15 cellular contexts compared by ENCODE assay signal in genomic region chr9:128916745-128917144, GRCh38. TPM values are rescaled to one million over a fixed set of nuclear protein-coding genes. Genes with fewer than 3 reads are reported as not detected.
DNase-seq lines count a peak whose midpoint lies in the region; ATAC-seq, FAIRE-seq and TF ChIP-seq lines count a peak whose summit lies in the region.
"Had no signal": no experiment of that assay in that cellular context is flagged by ENCODE, and none has a peak within 500 bp of the region (broad histone marks: within the 10 kb centered on the region; RNA-seq: fewer than 3 reads in every experiment).

No MANE protein-coding gene starts in this region.

- TF ChIP-seq POLR2A in esophagus muscularis mucosa (IDR thresholded peaks at IDR 0.05; ENCODE audit: low read depth), result no peak
- no peak for TF ChIP-seq POLR2A in upper lobe of left lung (IDR thresholded peaks at IDR 0.05)

- peaks cover 35% of the 10 kb centered on the region for H3K36me3 Mint-ChIP-seq in activated CD4-positive, alpha-beta T cell treated with anti-CD3 and anti-CD28 coated beads, Interleukin-2, amount 10 ng/mL, durations not matched to agents 24 days and 14 days (ENCODE audit: low read depth)
- H3K36me3 Mint-ChIP-seq in activated CD4-positive, alpha-beta T cell treated with anti-CD3 and anti-CD28 coated beads, Interleukin-2, amount 10 ng/mL, durations not matched to agents 7 days and 5 days (ENCODE audit: low read depth), result peaks cover 30% of the 10 kb centered on the region
- H3K36me3 Mint-ChIP-seq in CD4-positive, alpha-beta memory T cell, result peaks cover 27 to 37% of the 10 kb centered on the region in 2 donors

- peaks cover 84 to 91% (median 91%) of the 10 kb centered on the region in 4 donors for H3K4me1 ChIP-seq in esophagus muscularis mucosa
- peaks cover 27 to 44% (median 33%) of the 10 kb centered on the region in 3 donors for H3K4me1 ChIP-seq in pancreas
- H3K4me1 ChIP-seq in upper lobe of left lung, result peaks cover 81 to 93% (median 91%) of the 10 kb centered on the region in 4 donors
- peaks cover 32% of the 10 kb centered on the region for H3K4me1 ChIP-seq in CD4-positive, alpha-beta memory T cell (ENCODE audit: insufficient read depth, low read length)

- WGBS in esophagus muscularis mucosa, result 82% methylated on average over 11 of the region's 11 CpGs
- WGBS in pancreas, 2 donors, result 57 to 72% methylated on average over 11 of the region's 11 CpGs
- 80 to 81% methylated on average over 11 of the region's 11 CpGs for WGBS in upper lobe of left lung, 2 donors

- peak overlapping the region; percentile 43 for H3K27ac Mint-ChIP-seq in activated CD4-positive, alpha-beta T cell treated with anti-CD3 and anti-CD28 coated beads, Interleukin-2, amount 10 ng/mL, durations not matched to agents 24 days and 14 days
- no peak overlapping the region for H3K27ac Mint-ChIP-seq in activated CD4-positive, alpha-beta T cell treated with anti-CD3 and anti-CD28 coated beads, Interleukin-2, amount 10 ng/mL, durations not matched to agents 7 days and 5 days
- no peak overlapping the region for H3K27ac Mint-ChIP-seq in CD4-positive, alpha-beta memory T cell
- H3K27ac Mint-ChIP-seq: naive thymus-derived CD8-positive, alpha-beta T cell had no signal

- peak overlapping the region in 1 of 4 donors; percentile 3 for H3K4me3 ChIP-seq in esophagus muscularis mucosa
- peak overlapping the region in 3 of 4 donors; percentile 17 to 46 (median 30) for H3K4me3 ChIP-seq in pancreas
- H3K4me3 ChIP-seq in upper lobe of left lung, result peak overlapping the region in 2 of 4 donors; percentile 15 to 19
- no peak overlapping the region for H3K4me3 ChIP-seq in CD4-positive, alpha-beta memory T cell (ENCODE audit: low read length in 2 of 2)
- H3K4me3 ChIP-seq: SJSA1 had no signal

- POLR2A ChIA-PET in activated CD4-positive, alpha-beta T cell treated with anti-CD3 and anti-CD28 coated beads, Interleukin-2, amount 10 ng/mL, durations not matched to agents 7 days and 5 days (lab: Charles Lee), result no interaction called here
- POLR2A ChIA-PET in CD4-positive, alpha-beta memory T cell (lab: Charles Lee; ENCODE audit: partially characterized antibody), result interaction anchor here (1.3 kb wide), 1 partner anchor 17 kb away, joined by 4 read pairs; no protein-coding TSS in a partner anchor

- H3K36me3 ChIP-seq in esophagus muscularis mucosa, result peaks cover 0 to 49% (median 30%) of the 10 kb centered on the region in 4 donors
- no peaks in the 10 kb centered on the region for H3K36me3 ChIP-seq in pancreas
- H3K36me3 ChIP-seq in upper lobe of left lung, result peaks cover 0 to 43% (median 12%) of the 10 kb centered on the region in 4 donors
- H3K36me3 ChIP-seq in CD4-positive, alpha-beta memory T cell (ENCODE audit: insufficient read depth, low read length), result peaks cover 28% of the 10 kb centered on the region

- intact Hi-C loops in activated CD4-positive, alpha-beta T cell treated with anti-CD3 and anti-CD28 coated beads, Interleukin-2, amount 10 ng/mL, durations not matched to agents 24 days and 14 days (cut with micrococcal nuclease), result no loop called here
- intact Hi-C loops in esophagus muscularis mucosa (cut with DNase I), result no loop called here
- intact Hi-C loops in pancreas (cut with DNase I), result no loop called here
- intact Hi-C loops in CD4-positive, alpha-beta memory T cell (cut with micrococcal nuclease), result no loop called here

- peaks cover 27% of the 10 kb centered on the region for H3K4me1 Mint-ChIP-seq in activated CD4-positive, alpha-beta T cell treated with anti-CD3 and anti-CD28 coated beads, Interleukin-2, amount 10 ng/mL, durations not matched to agents 24 days and 14 days
- peaks cover 25% of the 10 kb centered on the region for H3K4me1 Mint-ChIP-seq in activated CD4-positive, alpha-beta T cell treated with anti-CD3 and anti-CD28 coated beads, Interleukin-2, amount 10 ng/mL, durations not matched to agents 7 days and 5 days
- peaks cover 13 to 27% (median 20%) of the 10 kb centered on the region in 4 donors for H3K4me1 Mint-ChIP-seq in CD4-positive, alpha-beta memory T cell

- H3K27ac ChIP-seq in esophagus muscularis mucosa (replicated peaks in 1 of 4), result peak overlapping the region; percentile 76 to 83 (median 80)
- peak overlapping the region; percentile 73 to 92 (median 85) for H3K27ac ChIP-seq in pancreas
- peak overlapping the region; percentile 71 to 90 (median 86) for H3K27ac ChIP-seq in upper lobe of left lung
- no peak overlapping the region for H3K27ac ChIP-seq in CD4-positive, alpha-beta memory T cell (ENCODE audit: low read depth, low read length)
- H3K27ac ChIP-seq: SJSA1 had no signal

- CTCF ChIA-PET in activated CD4-positive, alpha-beta T cell treated with anti-CD3 and anti-CD28 coated beads, Interleukin-2, amount 10 ng/mL, durations not matched to agents 7 days and 5 days (lab: Charles Lee), result interaction anchor here (1.0 to 1.4 kb wide), 2 partner anchors 12 to 18 kb away, joined by 4 to 5 read pairs; no protein-coding TSS in a partner anchor
- CTCF ChIA-PET in CD4-positive, alpha-beta memory T cell (lab: Charles Lee; ENCODE audit: partially characterized antibody), result interaction anchor here (0.7 to 4.4 kb wide), 2 partner anchors 12 to 264 kb away, joined by 3 to 20 read pairs; no protein-coding TSS in a partner anchor

- H3K27me3 Mint-ChIP-seq in activated CD4-positive, alpha-beta T cell treated with anti-CD3 and anti-CD28 coated beads, Interleukin-2, amount 10 ng/mL, durations not matched to agents 24 days and 14 days, result no peaks in the 10 kb centered on the region
- H3K27me3 Mint-ChIP-seq in activated CD4-positive, alpha-beta T cell treated with anti-CD3 and anti-CD28 coated beads, Interleukin-2, amount 10 ng/mL, durations not matched to agents 7 days and 5 days, result no peaks in the 10 kb centered on the region
- no peaks in the 10 kb centered on the region for H3K27me3 Mint-ChIP-seq in CD4-positive, alpha-beta memory T cell
- H3K27me3 Mint-ChIP-seq: naive thymus-derived CD8-positive, alpha-beta T cell had no signal

- H3K27me3 ChIP-seq in esophagus muscularis mucosa (no peaks in the 10 kb centered on the region), pancreas (no peaks in the 10 kb centered on the region), upper lobe of left lung (no peaks in the 10 kb centered on the region)
- no peaks in the 10 kb centered on the region for H3K27me3 ChIP-seq in CD4-positive, alpha-beta memory T cell (ENCODE audit: insufficient read depth, low read length)
- H3K27me3 ChIP-seq: SJSA1 had no signal

- peak; percentile 2 to 11 (median 4) for ATAC-seq in pancreas
- ATAC-seq in upper lobe of left lung (ENCODE audit: low FRiP score in 2 of 2), result no peak
- ATAC-seq: activated T-cell treated with anti-CD3 and anti-CD28 coated beads, Interleukin-2, amount 50 U/mL, for 4 hours; naive thymus-derived CD8-positive, alpha-beta T cell had no signal

- FAIRE-seq in pancreas (lab: Jason Lieb, UNC), result no peak
- FAIRE-seq: GM12891 had no signal

- H3K9me3 Mint-ChIP-seq in activated CD4-positive, alpha-beta T cell treated with anti-CD3 and anti-CD28 coated beads, Interleukin-2, amount 10 ng/mL, durations not matched to agents 24 days and 14 days, result no peaks in the 10 kb centered on the region
- no peaks in the 10 kb centered on the region for H3K9me3 Mint-ChIP-seq in activated CD4-positive, alpha-beta T cell treated with anti-CD3 and anti-CD28 coated beads, Interleukin-2, amount 10 ng/mL, durations not matched to agents 7 days and 5 days
- H3K9me3 Mint-ChIP-seq in CD4-positive, alpha-beta memory T cell, result no peaks in the 10 kb centered on the region
- H3K9me3 Mint-ChIP-seq: activated T-cell treated with anti-CD3 and anti-CD28 coated beads, Interleukin-2, amount 50 U/mL, for 4 hours; naive thymus-derived CD8-positive, alpha-beta T cell had no signal

- no peak overlapping the region for H3K4me3 Mint-ChIP-seq in activated CD4-positive, alpha-beta T cell treated with anti-CD3 and anti-CD28 coated beads, Interleukin-2, amount 10 ng/mL, durations not matched to agents 24 days and 14 days
- H3K4me3 Mint-ChIP-seq in activated CD4-positive, alpha-beta T cell treated with anti-CD3 and anti-CD28 coated beads, Interleukin-2, amount 10 ng/mL, durations not matched to agents 7 days and 5 days, result no peak overlapping the region
- no peak overlapping the region for H3K4me3 Mint-ChIP-seq in CD4-positive, alpha-beta memory T cell
- H3K4me3 Mint-ChIP-seq: activated T-cell treated with anti-CD3 and anti-CD28 coated beads, Interleukin-2, amount 50 U/mL, for 4 hours; naive thymus-derived CD8-positive, alpha-beta T cell had no signal

- TF ChIP-seq CTCF in esophagus muscularis mucosa (IDR thresholded peaks at IDR 0.05) (no peak), pancreas (IDR thresholded peaks at IDR 0.05) (no peak), upper lobe of left lung (IDR thresholded peaks at IDR 0.05) (no peak)

- no peak for DNase-seq in activated CD4-positive, alpha-beta T cell treated with anti-CD3 and anti-CD28 coated beads, Interleukin-2, amount 10 ng/mL, durations not matched to agents 24 days and 14 days
- no peak for DNase-seq in activated CD4-positive, alpha-beta T cell treated with anti-CD3 and anti-CD28 coated beads, Interleukin-2, amount 10 ng/mL, durations not matched to agents 7 days and 5 days
- DNase-seq in esophagus muscularis mucosa (ENCODE audit: extremely low spot score) (no peak), pancreas (no peak), upper lobe of left lung (peak in 1 of 2 donors; percentile 67), NOMO-1 treated with DMSO at 0.1 percent for 48 hours (lab: John Stamatoyannopoulos, UW; ENCODE audit: unreplicated experiment) (no peak), NCI-H526 treated with DMSO at 0.1 percent for 48 hours (lab: John Stamatoyannopoulos, UW) (no peak)
- no peak for DNase-seq in CD4-positive, alpha-beta memory T cell
- DNase-seq: activated T-cell treated with anti-CD3 and anti-CD28 coated beads, Interleukin-2, amount 50 U/mL, for 4 hours; naive thymus-derived CD8-positive, alpha-beta T cell; NCI-H1105; NCI-H526 had no signal

- H3K9me3 ChIP-seq in esophagus muscularis mucosa, result no peaks in the 10 kb centered on the region
- H3K9me3 ChIP-seq in pancreas, result no peaks in the 10 kb centered on the region
- no peaks in the 10 kb centered on the region for H3K9me3 ChIP-seq in upper lobe of left lung
- no peaks in the 10 kb centered on the region for H3K9me3 ChIP-seq in CD4-positive, alpha-beta memory T cell (ENCODE audit: control insufficient read depth in 1 of 2, low read length in 2 of 2)
- H3K9me3 ChIP-seq: SJSA1 had no signal

- no peak for TF ChIP-seq EP300 in esophagus muscularis mucosa (IDR thresholded peaks at IDR 0.05)
- TF ChIP-seq EP300 in upper lobe of left lung (IDR thresholded peaks at IDR 0.05), result no peak

RNA-seq across cellular contexts. Expression of gene PHYHD1, which starts 4.0 kb away (rescaled TPM):
- 0.45 and 0.47 TPM in 2 replicates for total RNA-seq in activated CD4-positive, alpha-beta T cell treated with anti-CD3 and anti-CD28 coated beads, Interleukin-2, amount 10 ng/mL, durations not matched to agents 24 days and 14 days
- total RNA-seq in activated CD4-positive, alpha-beta T cell treated with anti-CD3 and anti-CD28 coated beads, Interleukin-2, amount 10 ng/mL, durations not matched to agents 7 days and 5 days, result 1 to 10 TPM; 1.2 to 2.2 TPM
- total RNA-seq in esophagus muscularis mucosa, result 10 to 100 TPM; 10.4 to 22.3 (median 12.0) TPM
- total RNA-seq in pancreas, result 10 to 100 TPM; 20.7 to 48.7 (median 42.2) TPM
- polyA plus RNA-seq in pancreas, result 10 to 100 TPM; 45.7 to 71.3 TPM
- 100 to 1,000 TPM in 1 of 6 donors, 10 to 100 TPM in 5; 27.6 to 286 (median 57.7) TPM for total RNA-seq in upper lobe of left lung
- 1 to 10 TPM; 1.7 to 2.2 TPM for total RNA-seq in CD4-positive, alpha-beta memory T cell
- not detected for polyA plus RNA-seq in CD4-positive, alpha-beta memory T cell
- total RNA-seq: A172, SJSA1 had no signal

RNA-seq across cellular contexts. Expression of gene DOLK, which starts 30.7 kb away (rescaled TPM):
- total RNA-seq in activated CD4-positive, alpha-beta T cell treated with anti-CD3 and anti-CD28 coated beads, Interleukin-2, amount 10 ng/mL, durations not matched to agents 24 days and 14 days, result 15.2 and 15.9 TPM in 2 replicates
- total RNA-seq in activated CD4-positive, alpha-beta T cell treated with anti-CD3 and anti-CD28 coated beads, Interleukin-2, amount 10 ng/mL, durations not matched to agents 7 days and 5 days, result 1 to 10 TPM; 8.4 to 9.2 TPM
- total RNA-seq in esophagus muscularis mucosa, result 10 to 100 TPM; 10.4 to 20.7 (median 14.1) TPM
- total RNA-seq in pancreas, result 1 to 10 TPM; 5.7 to 8.2 (median 6.6) TPM
- 1 to 10 TPM; 5.4 to 8.5 TPM for polyA plus RNA-seq in pancreas
- 10 to 100 TPM in 5 of 6 donors, 1 to 10 TPM in 1; 5.7 to 24.5 (median 12.3) TPM for total RNA-seq in upper lobe of left lung
- total RNA-seq in CD4-positive, alpha-beta memory T cell, result 10 to 100 TPM in 1 of 2 experiments, 1 to 10 TPM in 1; 9.9 to 12.9 TPM
- polyA plus RNA-seq in CD4-positive, alpha-beta memory T cell, result 10 to 100 TPM in 1 of 2 donors, 1 to 10 TPM in 1; 9.1 to 11.7 TPM

RNA-seq across cellular contexts. Expression of gene NUP188, which starts 30.8 kb away (rescaled TPM):
- 162 and 176 TPM in 2 replicates for total RNA-seq in activated CD4-positive, alpha-beta T cell treated with anti-CD3 and anti-CD28 coated beads, Interleukin-2, amount 10 ng/mL, durations not matched to agents 24 days and 14 days
- 10 to 100 TPM; 87.7 to 87.8 TPM for total RNA-seq in activated CD4-positive, alpha-beta T cell treated with anti-CD3 and anti-CD28 coated beads, Interleukin-2, amount 10 ng/mL, durations not matched to agents 7 days and 5 days
- total RNA-seq in esophagus muscularis mucosa (10 to 100 TPM; 22.9 to 34.0 (median 29.4) TPM), pancreas (10 to 100 TPM; 11.5 to 20.8 (median 13.5) TPM), upper lobe of left lung (100 to 1,000 TPM in 1 of 6 donors, 10 to 100 TPM in 5; 30.4 to 225 (median 50.1) TPM)
- polyA plus RNA-seq in pancreas, result 10 to 100 TPM; 10.8 to 18.0 TPM
- total RNA-seq in CD4-positive, alpha-beta memory T cell, result 10 to 100 TPM; 70.1 to 70.8 TPM
- polyA plus RNA-seq in CD4-positive, alpha-beta memory T cell, result 10 to 100 TPM; 27.2 to 39.4 TPM

RNA-seq across cellular contexts. Expression of gene LRRC8A, which starts 34.8 kb away (rescaled TPM):
- 27.7 and 28.4 TPM in 2 replicates for total RNA-seq in activated CD4-positive, alpha-beta T cell treated with anti-CD3 and anti-CD28 coated beads, Interleukin-2, amount 10 ng/mL, durations not matched to agents 24 days and 14 days
- total RNA-seq in activated CD4-positive, alpha-beta T cell treated with anti-CD3 and anti-CD28 coated beads, Interleukin-2, amount 10 ng/mL, durations not matched to agents 7 days and 5 days, result 10 to 100 TPM; 42.4 to 48.0 TPM
- total RNA-seq in esophagus muscularis mucosa (10 to 100 TPM; 39.5 to 94.2 (median 55.6) TPM), pancreas (10 to 100 TPM in 4 of 6 donors, 1 to 10 TPM in 2; 8.7 to 20.4 (median 10.4) TPM), upper lobe of left lung (100 to 1,000 TPM in 2 of 6 donors, 10 to 100 TPM in 4; 49.0 to 132 (median 67.0) TPM)
- polyA plus RNA-seq in pancreas, result 10 to 100 TPM in 1 of 2 donors, 1 to 10 TPM in 1; 9.2 to 10.1 TPM
- total RNA-seq in CD4-positive, alpha-beta memory T cell, result 10 to 100 TPM; 24.4 to 26.4 TPM
- polyA plus RNA-seq in CD4-positive, alpha-beta memory T cell, result 10 to 100 TPM; 18.7 to 40.6 TPM

RNA-seq across cellular contexts. Expression of gene KYAT1, which starts 35.0 kb away (rescaled TPM):
- 11.7 and 14.4 TPM in 2 replicates for total RNA-seq in activated CD4-positive, alpha-beta T cell treated with anti-CD3 and anti-CD28 coated beads, Interleukin-2, amount 10 ng/mL, durations not matched to agents 24 days and 14 days
- total RNA-seq in activated CD4-positive, alpha-beta T cell treated with anti-CD3 and anti-CD28 coated beads, Interleukin-2, amount 10 ng/mL, durations not matched to agents 7 days and 5 days, result 10 to 100 TPM; 15.2 to 17.7 TPM
- total RNA-seq in esophagus muscularis mucosa (1 to 10 TPM; 4.3 to 8.4 (median 6.2) TPM), pancreas (1 to 10 TPM; 1.1 to 2.9 (median 1.5) TPM), upper lobe of left lung (10 to 100 TPM in 1 of 6 donors, 1 to 10 TPM in 5; 3.9 to 10.5 (median 5.4) TPM)
- 1 to 10 TPM; 4.2 to 5.2 TPM for polyA plus RNA-seq in pancreas
- 10 to 100 TPM in 1 of 2 experiments, 1 to 10 TPM in 1; 9.8 to 12.4 TPM for total RNA-seq in CD4-positive, alpha-beta memory T cell
- 10 to 100 TPM; 11.0 to 11.6 TPM for polyA plus RNA-seq in CD4-positive, alpha-beta memory T cell

Comparison
In these comparisons a context has a peak if more than half of its experiments do, and no peak if none do; other contexts are left out.
1. H3K4me3 ChIP-seq: peak in pancreas (3 of 4); none in CD4-positive, alpha-beta memory T cell (0 of 2).
2. ATAC-seq: peak in pancreas (4 of 4); none in upper lobe of left lung (0 of 2).